In genomic region chr6:41584668-41585205, GRCh38 we compare ENCODE assay signal across 16 cellular contexts. TPM values are rescaled to one million over a fixed set of nuclear protein-coding genes. Genes with fewer than 3 reads are reported as not detected.
DNase-seq lines count a peak whose midpoint lies in the region; ATAC-seq, FAIRE-seq and TF ChIP-seq lines count a peak whose summit lies in the region.
"Had no signal": no experiment of that assay in that cellular context is flagged by ENCODE, and none has a peak within 500 bp of the region (broad histone marks: within the 10 kb centered on the region; RNA-seq: fewer than 3 reads in every experiment).

No MANE protein-coding gene starts in this region.

- H3K4me1 ChIP-seq in GM23338 (ENCODE audit: insufficient read depth) (peaks cover 30% of the 10 kb centered on the region), pancreas (peaks cover 6 to 28% (median 14%) of the 10 kb centered on the region in 3 donors)
- H3K4me1 ChIP-seq: uterus had no signal

- H3K4me1 Mint-ChIP-seq in GM23338 = peaks cover 68% of the 10 kb centered on the region

- no peak overlapping the region; the same call in 2 of the 3 replicates for H3K4me3 Mint-ChIP-seq in GM23338
- H3K4me3 Mint-ChIP-seq: activated CD4-positive, alpha-beta memory T cell treated with anti-CD3 and anti-CD28 coated beads for 36 hours; dendritic cell treated with granulocyte-macrophage colony-stimulating factor and Interleukin-4, amounts not matched to agents 40 ng/mL and 50 ng/mL, for 4 days had no signal

- H3K27me3 ChIP-seq in GM23338 (ENCODE audit: insufficient read depth) (no peaks in the 10 kb centered on the region), pancreas (no peaks in the 10 kb centered on the region)
- H3K27me3 ChIP-seq: SJSA1, uterus had no signal

- H3F3A ChIP-seq in GM23338 (replicated peaks; ENCODE audit: low read depth) = 0 out of 2 replicates have a peak, but pooled peaks cover 9% of the 10 kb centered on the region

- H3K36me3 ChIP-seq in GM23338 (ENCODE audit: insufficient read depth) = no peaks in the 10 kb centered on the region
- H3K36me3 ChIP-seq in pancreas = peaks cover 0 to 12% (median 0%) of the 10 kb centered on the region in 3 donors
- H3K36me3 ChIP-seq: uterus had no signal

- H3K79me2 ChIP-seq in GM23338 (replicated peaks; ENCODE audit: insufficient read depth) = 0 out of 2 replicates have a peak, but pooled peaks cover 3% of the 10 kb centered on the region

- no peaks in the 10 kb centered on the region for H4K20me1 ChIP-seq in GM23338 (replicated peaks; ENCODE audit: insufficient read depth)

- H3K27me3 Mint-ChIP-seq in GM23338 (ENCODE audit: insufficient read depth, low read depth, poor library complexity) = peaks cover 16% of the 10 kb centered on the region
- H3K27me3 Mint-ChIP-seq: activated CD4-positive, alpha-beta memory T cell treated with anti-CD3 and anti-CD28 coated beads for 36 hours; dendritic cell treated with granulocyte-macrophage colony-stimulating factor and Interleukin-4, amounts not matched to agents 40 ng/mL and 50 ng/mL, for 4 days had no signal

- ATAC-seq in GM23338 = peak; percentile 90
- peak; percentile 53 for ATAC-seq in left ventricle myocardium superior
- ATAC-seq in pancreas = peak; percentile 62 to 85 (median 78)
- ATAC-seq in GM21423 (IDR thresholded peaks at IDR 0.05; ENCODE audit: unreplicated experiment) = no peak
- ATAC-seq in HG03378 (IDR thresholded peaks at IDR 0.05; ENCODE audit: unreplicated experiment) = no peak
- ATAC-seq: psoas muscle had no signal

- DNase-seq in GM23338 (ENCODE audit: low spot score) = peak; percentile 82
- peak; percentile 56 for DNase-seq in NCI-H2196 treated with DMSO at 0.1 percent for 48 hours (lab: John Stamatoyannopoulos, UW; ENCODE audit: unreplicated experiment)
- no peak for DNase-seq in left ventricle myocardium superior
- DNase-seq in pancreas = peak in 5 of 6 donors; percentile 70 to 86 (median 75)
- no peak for DNase-seq in NCI-H1105 treated with DMSO at 0.1 percent for 48 hours (lab: John Stamatoyannopoulos, UW)
- DNase-seq: activated CD4-positive, alpha-beta memory T cell treated with anti-CD3 and anti-CD28 coated beads for 36 hours; NCI-H1436; psoas muscle; stimulated activated CD4-positive, alpha-beta T cell treated with anti-CD3 and anti-CD28 coated beads, Interleukin-2, amount 100 ng/mL, for 24 hours; stimulated activated CD8-positive, alpha-beta memory T cell treated with anti-CD3 and anti-CD28 coated beads, Interleukin-4, amount 100 ng/mL, for 48 hours; uterus had no signal

- 47 to 48% methylated on average over 11 of the region's 11 CpGs for WGBS in pancreas, 2 donors

- H2AFZ ChIP-seq in GM23338 = no peak overlapping the region

- H3K4me3 ChIP-seq in GM23338 = no peak overlapping the region
- H3K4me3 ChIP-seq in pancreas = no peak overlapping the region
- H3K4me3 ChIP-seq: psoas muscle, SJSA1, uterus had no signal

- TF ChIP-seq CTCF in GM23338 (conservative IDR thresholded peaks at IDR 0.05; ENCODE audit: low read depth in 2 of 2) (no peak), pancreas (IDR thresholded peaks at IDR 0.05) (no peak)

- no peak for FAIRE-seq in pancreas (lab: Jason Lieb, UNC)

- intact Hi-C loops in left ventricle myocardium superior (cut with micrococcal nuclease) (no loop called here), pancreas (cut with DNase I) (loop anchor here in 1 of 3 donors (5.0 kb wide), 1 partner anchor 217 kb away; no protein-coding TSS in a partner anchor)

- H3K9me2 ChIP-seq in GM23338 (ENCODE audit: insufficient read depth) = no peaks in the 10 kb centered on the region

- 0 out of 2 replicates have a peak overlapping the region, but pooled peaks have one; percentile 44 for H3K27ac Mint-ChIP-seq in GM23338
- H3K27ac Mint-ChIP-seq: activated CD4-positive, alpha-beta memory T cell treated with anti-CD3 and anti-CD28 coated beads for 36 hours; dendritic cell treated with granulocyte-macrophage colony-stimulating factor and Interleukin-4, amounts not matched to agents 40 ng/mL and 50 ng/mL, for 4 days had no signal

- H3K4me2 ChIP-seq in GM23338 = peak overlapping the region; percentile 48

- peaks cover 21% of the 10 kb centered on the region for H3K36me3 Mint-ChIP-seq in GM23338 (ENCODE audit: low read depth)

- no peaks in the 10 kb centered on the region for H3K9me3 ChIP-seq in pancreas
- H3K9me3 ChIP-seq: psoas muscle, SJSA1, uterus had no signal

- no peaks in the 10 kb centered on the region for H3K9me3 Mint-ChIP-seq in GM23338
- H3K9me3 Mint-ChIP-seq: activated CD4-positive, alpha-beta memory T cell treated with anti-CD3 and anti-CD28 coated beads for 36 hours; dendritic cell treated with granulocyte-macrophage colony-stimulating factor and Interleukin-4, amounts not matched to agents 40 ng/mL and 50 ng/mL, for 4 days had no signal

- H3K27ac ChIP-seq in GM23338 (ENCODE audit: low read depth) (0 out of 2 replicates have a peak overlapping the region, but pooled peaks have one; percentile 39), pancreas (peak overlapping the region in 1 of 4 donors; percentile 67)
- H3K27ac ChIP-seq: psoas muscle, SJSA1, uterus had no signal

TF ChIP-seq in GM23338, 12 proteins besides CTCF, POLR2A, EP300 and RAD21 (continues in another document):
- TF ChIP-seq CREB1 (CRISPR knock-in tag; IDR thresholded peaks at IDR 0.05; ENCODE audit: low read depth) = no peak
- TF ChIP-seq ZNF331 (CRISPR knock-in tag; IDR thresholded peaks at IDR 0.05; ENCODE audit: low read depth) = no peak
- no peak for TF ChIP-seq JUNB (IDR thresholded peaks at IDR 0.05; ENCODE audit: unreplicated experiment)
- no peak for TF ChIP-seq STAT1 (IDR thresholded peaks at IDR 0.05; ENCODE audit: unreplicated experiment)
- TF ChIP-seq, protein P1, sequence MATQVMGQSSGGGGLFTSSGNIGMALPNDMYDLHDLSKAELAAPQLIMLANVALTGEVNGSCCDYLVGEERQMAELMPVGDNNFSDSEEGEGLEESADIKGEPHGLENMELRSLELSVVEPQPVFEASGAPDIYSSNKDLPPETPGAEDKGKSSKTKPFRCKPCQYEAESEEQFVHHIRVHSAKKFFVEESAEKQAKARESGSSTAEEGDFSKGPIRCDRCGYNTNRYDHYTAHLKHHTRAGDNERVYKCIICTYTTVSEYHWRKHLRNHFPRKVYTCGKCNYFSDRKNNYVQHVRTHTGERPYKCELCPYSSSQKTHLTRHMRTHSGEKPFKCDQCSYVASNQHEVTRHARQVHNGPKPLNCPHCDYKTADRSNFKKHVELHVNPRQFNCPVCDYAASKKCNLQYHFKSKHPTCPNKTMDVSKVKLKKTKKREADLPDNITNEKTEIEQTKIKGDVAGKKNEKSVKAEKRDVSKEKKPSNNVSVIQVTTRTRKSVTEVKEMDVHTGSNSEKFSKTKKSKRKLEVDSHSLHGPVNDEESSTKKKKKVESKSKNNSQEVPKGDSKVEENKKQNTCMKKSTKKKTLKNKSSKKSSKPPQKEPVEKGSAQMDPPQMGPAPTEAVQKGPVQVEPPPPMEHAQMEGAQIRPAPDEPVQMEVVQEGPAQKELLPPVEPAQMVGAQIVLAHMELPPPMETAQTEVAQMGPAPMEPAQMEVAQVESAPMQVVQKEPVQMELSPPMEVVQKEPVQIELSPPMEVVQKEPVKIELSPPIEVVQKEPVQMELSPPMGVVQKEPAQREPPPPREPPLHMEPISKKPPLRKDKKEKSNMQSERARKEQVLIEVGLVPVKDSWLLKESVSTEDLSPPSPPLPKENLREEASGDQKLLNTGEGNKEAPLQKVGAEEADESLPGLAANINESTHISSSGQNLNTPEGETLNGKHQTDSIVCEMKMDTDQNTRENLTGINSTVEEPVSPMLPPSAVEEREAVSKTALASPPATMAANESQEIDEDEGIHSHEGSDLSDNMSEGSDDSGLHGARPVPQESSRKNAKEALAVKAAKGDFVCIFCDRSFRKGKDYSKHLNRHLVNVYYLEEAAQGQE (IDR thresholded peaks at IDR 0.05; ENCODE audit: unreplicated experiment) = no peak
- TF ChIP-seq ZNF114 (CRISPR knock-in tag; IDR thresholded peaks at IDR 0.05) = no peak
- no peak for TF ChIP-seq ETS1 (IDR thresholded peaks at IDR 0.05)
- TF ChIP-seq NANOG (IDR thresholded peaks at IDR 0.05; ENCODE audit: borderline replicate concordance) = no peak
- no peak for TF ChIP-seq EZH2 (IDR thresholded peaks at IDR 0.05; ENCODE audit: low read depth, unreplicated experiment)

RNA-seq across cellular contexts. Expression of gene FOXP4, which starts 38.6 kb away (rescaled TPM):
- total RNA-seq in GM23338 (2014; rRNA removed; shearing (Covaris generic)) = 9.7 and 13.5 TPM in 2 replicates
- polyA plus RNA-seq in GM23338 (2016; fragmentation: Nextera tagmentation; extraction: Ambion mirVana) (5.1 and 6.3 TPM in 2 replicates), pancreas (10 to 100 TPM; 27.4 to 29.3 TPM)
- total RNA-seq in left ventricle myocardium superior (16.8 TPM), pancreas (10 to 100 TPM; 23.1 to 28.3 (median 25.3) TPM)

RNA-seq across cellular contexts. Expression of gene MDFI, which starts 53.5 kb away (rescaled TPM):
- total RNA-seq in GM23338 (2014; rRNA removed; shearing (Covaris generic)) = 41.5 and 51.4 TPM in 2 replicates
- polyA plus RNA-seq in GM23338 (2016; fragmentation: Nextera tagmentation; extraction: Ambion mirVana) (2.8 and 3.4 TPM in 2 replicates), pancreas (1 to 10 TPM; 2.0 to 5.6 TPM)
- total RNA-seq in left ventricle myocardium superior (1.3 TPM), pancreas (1 to 10 TPM in 5 of 6 donors, under 1 TPM in 1; 0.46 to 7.4 (median 1.8) TPM)
- total RNA-seq: activated CD4-positive, alpha-beta memory T cell treated with anti-CD3 and anti-CD28 coated beads for 36 hours; SJSA1 had no signal
- polyA plus RNA-seq: fibroblast of lung had no signal

Comparison
In these comparisons a context has a peak if more than half of its experiments do, and no peak if none do; other contexts are left out.
1. ATAC-seq: peak in GM23338 (single experiment), left ventricle myocardium superior (single experiment) and pancreas (4 of 4); none in GM21423 (single experiment) and HG03378 (single experiment).
2. DNase-seq: peak in GM23338 (single experiment), NCI-H2196 treated with DMSO at 0.1 percent for 48 hours (single experiment) and pancreas (5 of 6); none in left ventricle myocardium superior (single experiment) and NCI-H1105 treated with DMSO at 0.1 percent for 48 hours (single experiment).